Comparison of ENCODE assay signal across 2 cellular contexts in genomic region chr15:32766101-32766500, GRCh38.
TF ChIP-seq lines count a peak whose summit lies in the region.

No MANE protein-coding gene starts in this region.

TF ChIP-seq in IMR-90, 13 proteins besides CTCF, POLR2A, EP300 and RAD21 (continued from another document):
- TF ChIP-seq, protein P1, sequence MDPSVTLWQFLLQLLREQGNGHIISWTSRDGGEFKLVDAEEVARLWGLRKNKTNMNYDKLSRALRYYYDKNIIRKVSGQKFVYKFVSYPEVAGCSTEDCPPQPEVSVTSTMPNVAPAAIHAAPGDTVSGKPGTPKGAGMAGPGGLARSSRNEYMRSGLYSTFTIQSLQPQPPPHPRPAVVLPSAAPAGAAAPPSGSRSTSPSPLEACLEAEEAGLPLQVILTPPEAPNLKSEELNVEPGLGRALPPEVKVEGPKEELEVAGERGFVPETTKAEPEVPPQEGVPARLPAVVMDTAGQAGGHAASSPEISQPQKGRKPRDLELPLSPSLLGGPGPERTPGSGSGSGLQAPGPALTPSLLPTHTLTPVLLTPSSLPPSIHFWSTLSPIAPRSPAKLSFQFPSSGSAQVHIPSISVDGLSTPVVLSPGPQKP (IDR thresholded peaks at IDR 0.05; ENCODE audit: borderline replicate concordance, low read depth, low read length) = no peak
- no peak for TF ChIP-seq MXI1 (IDR thresholded peaks at IDR 0.05; ENCODE audit: borderline replicate concordance, low read depth, low read length)
- no peak for TF ChIP-seq SMC3 (IDR thresholded peaks at IDR 0.05; ENCODE audit: low read depth, low read length)
- no peak for TF ChIP-seq RFX5 (IDR thresholded peaks at IDR 0.05; ENCODE audit: low read depth, low read length)
- TF ChIP-seq CEBPB (IDR thresholded peaks at IDR 0.05; ENCODE audit: low read depth, low read length) = no peak
- TF ChIP-seq, protein P2, sequence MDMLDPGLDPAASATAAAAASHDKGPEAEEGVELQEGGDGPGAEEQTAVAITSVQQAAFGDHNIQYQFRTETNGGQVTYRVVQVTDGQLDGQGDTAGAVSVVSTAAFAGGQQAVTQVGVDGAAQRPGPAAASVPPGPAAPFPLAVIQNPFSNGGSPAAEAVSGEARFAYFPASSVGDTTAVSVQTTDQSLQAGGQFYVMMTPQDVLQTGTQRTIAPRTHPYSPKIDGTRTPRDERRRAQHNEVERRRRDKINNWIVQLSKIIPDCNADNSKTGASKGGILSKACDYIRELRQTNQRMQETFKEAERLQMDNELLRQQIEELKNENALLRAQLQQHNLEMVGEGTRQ (IDR thresholded peaks at IDR 0.05; ENCODE audit: low read depth, low read length) = no peak

TF ChIP-seq in endothelial cell of umbilical vein, 7 proteins besides CTCF, POLR2A, EP300 and RAD21 (continued from another document):
- TF ChIP-seq EZH2 (IDR thresholded peaks at IDR 0.05; ENCODE audit: borderline replicate concordance, low read depth, low read length, severe bottlenecking) (no peak), GATA2 (IDR thresholded peaks at IDR 0.05; ENCODE audit: insufficient read depth, insufficient read length, low read depth, low read length) (no peak), MAX (IDR thresholded peaks at IDR 0.05; ENCODE audit: insufficient read depth, insufficient read length) (no peak), FOS (IDR thresholded peaks at IDR 0.05; ENCODE audit: borderline replicate concordance, insufficient read depth, low read length) (no peak)
